8 cellular contexts compared by ENCODE assay signal in genomic region chr11:77589181-77589520, GRCh38. TPM values are rescaled to one million over a fixed set of nuclear protein-coding genes. Genes with fewer than 3 reads are reported as not detected.
DNase-seq lines count a peak whose midpoint lies in the region; ATAC-seq and TF ChIP-seq lines count a peak whose summit lies in the region.

No MANE protein-coding gene starts in this region.

- no peak for DNase-seq in activated CD4-positive, alpha-beta T cell treated with anti-CD3 and anti-CD28 coated beads, Interleukin-2, amount 10 ng/mL, durations not matched to agents 24 days and 14 days
- DNase-seq in activated CD4-positive, alpha-beta T cell treated with anti-CD3 and anti-CD28 coated beads, Interleukin-2, amount 50 U/mL, for 1 hour = no peak
- DNase-seq in body of pancreas (no peak), lung (ENCODE audit: low spot score) (no peak), vagina (ENCODE audit: extremely low spot score in 2 of 2) (no peak), occipital lobe (lab: John Stamatoyannopoulos, UW) (no peak), hepatic stellate cell (ENCODE audit: low spot score) (no peak)

- H3K4me3 ChIP-seq in body of pancreas (peak overlapping the region; percentile 44 to 71), lung (peak overlapping the region; percentile 50), vagina (peak overlapping the region; percentile 60 to 76)

- TF ChIP-seq CTCF in body of pancreas (IDR thresholded peaks at IDR 0.05) (no peak), lung (IDR thresholded peaks at IDR 0.05; ENCODE audit: control extremely low read depth, extremely low read depth) (no peak), vagina (IDR thresholded peaks at IDR 0.05) (no peak)

- peak overlapping the region; percentile 29 for H3K27ac Mint-ChIP-seq in activated CD4-positive, alpha-beta T cell treated with anti-CD3 and anti-CD28 coated beads, Interleukin-2, amount 10 ng/mL, durations not matched to agents 24 days and 14 days

- H3K36me3 ChIP-seq in body of pancreas (replicated peaks in 1 of 2; ENCODE audit: insufficient read depth in 1 of 2, low read depth in 2 of 2) (no peaks in the 10 kb centered on the region), lung (ENCODE audit: control insufficient read depth in 2 of 2, insufficient read depth in 2 of 2, low read length in 2 of 2) (no peaks in the 10 kb centered on the region), vagina (no peaks in the 10 kb centered on the region)

- peak; percentile 33 for ATAC-seq in HG03432 (IDR thresholded peaks at IDR 0.05; ENCODE audit: unreplicated experiment)
- peak; percentile 13 for ATAC-seq in body of pancreas
- no peak for ATAC-seq in lung (ENCODE audit: insufficient read depth, low FRiP score)

- H3K4me3 Mint-ChIP-seq in activated CD4-positive, alpha-beta T cell treated with anti-CD3 and anti-CD28 coated beads, Interleukin-2, amount 10 ng/mL, durations not matched to agents 24 days and 14 days = peak overlapping the region; percentile 90

- H3K9me3 ChIP-seq in body of pancreas = no peaks in the 10 kb centered on the region
- peaks cover 0 to 2% of the 10 kb centered on the region in 2 donors for H3K9me3 ChIP-seq in lung (ENCODE audit: control insufficient read depth in 2 of 2, insufficient read depth in 1 of 2, low read length in 1 of 2)
- no peaks in the 10 kb centered on the region for H3K9me3 ChIP-seq in vagina

- H3K27me3 Mint-ChIP-seq in activated CD4-positive, alpha-beta T cell treated with anti-CD3 and anti-CD28 coated beads, Interleukin-2, amount 10 ng/mL, durations not matched to agents 24 days and 14 days = peaks cover 14% of the 10 kb centered on the region

- H3K9me3 Mint-ChIP-seq in activated CD4-positive, alpha-beta T cell treated with anti-CD3 and anti-CD28 coated beads, Interleukin-2, amount 10 ng/mL, durations not matched to agents 24 days and 14 days = no peaks in the 10 kb centered on the region

- no peaks in the 10 kb centered on the region for H3K27me3 ChIP-seq in body of pancreas
- no peaks in the 10 kb centered on the region for H3K27me3 ChIP-seq in lung (ENCODE audit: control insufficient read depth, insufficient read depth)
- H3K27me3 ChIP-seq in vagina = no peaks in the 10 kb centered on the region

- H3K27ac ChIP-seq in body of pancreas (peak overlapping the region; percentile 70 to 94 (median 88)), lung (ENCODE audit: low read depth in 1 of 2, low read length in 1 of 2) (peak overlapping the region in 1 of 2 donors; percentile 68), vagina (peak overlapping the region; percentile 82)

- H3K4me1 ChIP-seq in body of pancreas = peaks cover 30% of the 10 kb centered on the region
- peaks cover 0 to 2% of the 10 kb centered on the region in 2 donors for H3K4me1 ChIP-seq in lung (ENCODE audit: control insufficient read depth in 2 of 2, insufficient read depth in 2 of 2, low read length in 2 of 2)
- no peaks in the 10 kb centered on the region for H3K4me1 ChIP-seq in vagina

- H3K36me3 Mint-ChIP-seq in activated CD4-positive, alpha-beta T cell treated with anti-CD3 and anti-CD28 coated beads, Interleukin-2, amount 10 ng/mL, durations not matched to agents 24 days and 14 days (ENCODE audit: low read depth) = no peaks in the 10 kb centered on the region

- intact Hi-C loops in activated CD4-positive, alpha-beta T cell treated with anti-CD3 and anti-CD28 coated beads, Interleukin-2, amount 10 ng/mL, durations not matched to agents 24 days and 14 days (cut with micrococcal nuclease) = no loop called here
- intact Hi-C loops in body of pancreas (cut with DNase I) = no loop called here
- intact Hi-C loops in vagina (cut with DNase I) = no loop called here

- TF ChIP-seq POLR2A in body of pancreas (IDR thresholded peaks at IDR 0.05) (no peak), vagina (IDR thresholded peaks at IDR 0.05) (no peak)

- 0 to 1% methylated on average over 14 to 19 of the region's 19 CpGs for WGBS in body of pancreas, 2 donors
- 2 to 3% methylated on average over 19 of the region's 19 CpGs for WGBS in lung, 2 donors

- peaks cover 16% of the 10 kb centered on the region for H3K4me1 Mint-ChIP-seq in activated CD4-positive, alpha-beta T cell treated with anti-CD3 and anti-CD28 coated beads, Interleukin-2, amount 10 ng/mL, durations not matched to agents 24 days and 14 days

RNA-seq across cellular contexts. Expression of gene AQP11, which starts 0.6 kb away (rescaled TPM):
- 0.38 and 0.65 TPM in 2 replicates for total RNA-seq in activated CD4-positive, alpha-beta T cell treated with anti-CD3 and anti-CD28 coated beads, Interleukin-2, amount 10 ng/mL, durations not matched to agents 24 days and 14 days
- 1 to 10 TPM; 1.6 TPM for total RNA-seq in body of pancreas
- total RNA-seq in lung = under 1 TPM; 0.58 to 0.74 TPM
- polyA plus RNA-seq in lung = under 1 TPM; 0.17 to 0.22 TPM
- total RNA-seq in vagina = 1.7 TPM
- total RNA-seq in occipital lobe = 5.9 TPM

RNA-seq across cellular contexts. Expression of gene CLNS1A, which starts 48.4 kb away (rescaled TPM):
- total RNA-seq in activated CD4-positive, alpha-beta T cell treated with anti-CD3 and anti-CD28 coated beads, Interleukin-2, amount 10 ng/mL, durations not matched to agents 24 days and 14 days = 177 and 186 TPM in 2 replicates
- total RNA-seq in body of pancreas = 10 to 100 TPM; 44.1 to 81.7 TPM
- total RNA-seq in lung = 100 to 1,000 TPM in 1 of 2 donors, 10 to 100 TPM in 1; 64.5 to 135 TPM
- polyA plus RNA-seq in lung = 10 to 100 TPM; 42.5 to 63.6 TPM
- 67.0 TPM for total RNA-seq in vagina
- total RNA-seq in occipital lobe = 177 TPM
